In the genomic region with DNA sequence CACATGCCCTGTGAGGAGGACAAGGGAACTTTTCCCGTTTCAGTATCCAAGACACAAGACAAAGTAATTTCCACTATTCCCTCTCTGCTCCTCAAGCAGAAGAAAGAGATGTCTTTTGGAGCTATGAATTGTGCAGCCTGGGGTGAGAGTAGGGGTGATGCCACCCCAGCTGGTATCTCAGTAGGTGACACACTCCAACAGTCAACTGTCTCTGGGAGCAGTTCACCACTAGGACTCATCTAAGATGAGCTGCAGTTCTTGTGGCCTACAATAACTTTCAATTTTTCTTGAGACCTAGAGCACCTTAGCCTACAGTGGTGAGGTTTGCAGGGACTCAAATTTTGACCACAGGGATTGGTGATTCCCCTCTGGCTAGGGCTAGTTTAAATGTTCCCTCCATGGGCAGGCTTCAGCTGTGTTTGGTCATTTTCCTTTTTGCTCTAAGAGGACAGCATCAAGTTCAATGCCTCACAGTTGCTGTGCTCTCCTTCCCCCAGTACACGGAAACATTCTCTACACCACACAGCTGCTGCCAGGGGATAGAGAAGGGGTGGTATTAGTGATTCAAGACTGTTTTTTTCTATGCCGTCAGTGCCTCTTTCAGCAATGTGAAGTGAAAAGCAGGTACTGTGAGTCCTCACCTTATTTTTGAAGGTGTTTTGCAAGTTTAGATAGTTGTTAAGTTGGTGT, we compare ENCODE assay signal across 16 cellular contexts.
DNase-seq lines count a peak whose midpoint lies in the region; FAIRE-seq and TF ChIP-seq lines count a peak whose summit lies in the region.
"Had no signal": no experiment of that assay in that cellular context is flagged by ENCODE, and none has a peak within 500 bp of the region (broad histone marks: within the 10 kb centered on the region; RNA-seq: fewer than 3 reads in every experiment).

No MANE protein-coding gene starts in this region.

- POLR2A ChIA-PET in H1 (lab: Charles Lee; ENCODE audit: partially characterized antibody), result interaction anchor here (0.7 kb wide), 1 partner anchor 429 kb away, joined by 3 read pairs; no protein-coding TSS in a partner anchor

- no peak for TF ChIP-seq RAD21 in H1 (IDR thresholded peaks at IDR 0.05 in 1 of 2, conservative IDR thresholded peaks at IDR 0.05 in 1 of 2; ENCODE audit: low read depth in 2 of 2, low read length in 2 of 2)

- CTCF ChIA-PET in H1 (lab: Charles Lee; ENCODE audit: partially characterized antibody), result interaction anchor here (0.7 to 0.9 kb wide), 2 partner anchors 8 to 10 kb away, joined by 3 to 8 read pairs; no protein-coding TSS in a partner anchor

- no peaks in the 10 kb centered on the region for H4K20me1 ChIP-seq in H1 (replicated peaks in 1 of 2; ENCODE audit: control insufficient read depth in 1 of 2, insufficient read depth in 2 of 2, low read length in 2 of 2)

- H2BK12ac ChIP-seq in H1 (ENCODE audit: low read depth, low read length), result no peak overlapping the region

- no peak for FAIRE-seq in H1 (lab: Jason Lieb, UNC)
- FAIRE-seq: GM12892 had no signal

- H3K79me2 ChIP-seq in H1 (ENCODE audit: control insufficient read depth in 1 of 2, insufficient read depth in 2 of 2, low read length in 2 of 2), result no peaks in the 10 kb centered on the region

- no peak overlapping the region for H3K4ac ChIP-seq in H1 (replicated peaks; ENCODE audit: insufficient read length, low read depth, low read length)

- H2BK120ac ChIP-seq in H1 (replicated peaks; ENCODE audit: low read depth, low read length), result no peak overlapping the region

- TF ChIP-seq POLR2A in H1 (IDR thresholded peaks at IDR 0.05; ENCODE audit: control extremely low read depth in 1 of 2, low read depth in 2 of 2, low read length in 2 of 2), result no peak

- no peak overlapping the region for H3K4me2 ChIP-seq in H1 (ENCODE audit: insufficient read depth in 1 of 2, low read depth in 2 of 2, low read length in 2 of 2)

- no peak overlapping the region for H2BK15ac ChIP-seq in H1 (ENCODE audit: low read length)

- peak overlapping the region; percentile 84; the same call in 1 of the 2 replicates for H2AFZ ChIP-seq in H1 (ENCODE audit: low read length)
- H2AFZ ChIP-seq: GM23248 had no signal

- no peak overlapping the region for H3K23ac ChIP-seq in H1 (ENCODE audit: insufficient read length)

- no peak overlapping the region for H3K18ac ChIP-seq in H1 (ENCODE audit: extremely low read depth, low read length)

- H3K4me3 ChIP-seq in Jurkat, Clone E6-1 (ENCODE audit: low read length), result no peak overlapping the region
- no peak overlapping the region for H3K4me3 ChIP-seq in H1 (ENCODE audit: extremely low read depth in 1 of 4, insufficient read depth in 2 of 4, low read depth in 3 of 4, low read length in 4 of 4)
- H3K4me3 ChIP-seq in thymus (ENCODE audit: low read length), result no peak overlapping the region
- H3K4me3 ChIP-seq: GM23248 had no signal

- H3K14ac ChIP-seq in H1 (ENCODE audit: insufficient read length), result no peak overlapping the region

- H3K27ac ChIP-seq in H1 (ENCODE audit: low read depth, low read length) (no peak overlapping the region), thymus (ENCODE audit: low read depth) (peak overlapping the region; percentile 70)
- H3K27ac ChIP-seq: GM23248 had no signal

- peak; percentile 54 for DNase-seq in Jurkat, Clone E6-1 (ENCODE audit: low read depth, low spot score)
- DNase-seq in H1 (ENCODE audit: low read depth in 1 of 2, low spot score in 2 of 2), result no peak
- no peak for DNase-seq in activated CD4-positive, CD25-positive, alpha-beta regulatory T cell (lab: John Stamatoyannopoulos, UW)
- DNase-seq in SHP77 treated with DMSO at 0.1 percent for 48 hours (lab: John Stamatoyannopoulos, UW), result no peak
- DNase-seq in stimulated activated naive CD4-positive, alpha-beta T cell treated with Interleukin-2 at 50 U/mL for 16 hours (lab: John Stamatoyannopoulos, UW), result no peak
- DNase-seq: C1 segment of cervical spinal cord; Calu3; CD4-positive, alpha-beta memory T cell; COR-L47; DMS53; DMS79 treated with DMSO at 0.1 percent for 48 hours; GM23248; H7; HCEC 1CT had no signal

- H2BK20ac ChIP-seq in H1 (ENCODE audit: low read length), result no peak overlapping the region

- no peaks in the 10 kb centered on the region for H3K27me3 ChIP-seq in H1 (replicated peaks in 1 of 4; ENCODE audit: control insufficient read depth in 3 of 4, extremely low read depth in 1 of 4, insufficient read depth in 3 of 4, low read length in 3 of 4)
- H3K27me3 ChIP-seq in thymus (ENCODE audit: control insufficient read depth, insufficient read depth), result no peaks in the 10 kb centered on the region

- H3K9me3 ChIP-seq in H1 (ENCODE audit: insufficient read depth in 2 of 2, low read depth in 1 of 2, low read length in 1 of 2) (no peaks in the 10 kb centered on the region), thymus (ENCODE audit: control insufficient read depth) (no peaks in the 10 kb centered on the region)

- H2BK5ac ChIP-seq in H1 (ENCODE audit: low read depth, low read length), result no peak overlapping the region

- WGBS in H1 (ENCODE audit: extremely low coverage in 1 of 2, insufficient coverage in 1 of 2, insufficient read length in 1 of 2, insufficient replicate concordance in 2 of 2, low coverage in 1 of 2, low lambda C conversion rate in 2 of 2, missing lambda C conversion rate in 1 of 2), 2 experiments, result 84% methylated on average over 3 of the region's 3 CpGs; no CpG with 5 or more reads in 1 of the 2 experiments
- 82% methylated on average over 3 of the region's 3 CpGs for WGBS in thymus

- H3K36me3 ChIP-seq in H1 (ENCODE audit: control insufficient read depth in 2 of 4, insufficient read depth in 4 of 4, low read length in 3 of 4), result no peaks in the 10 kb centered on the region
- no peaks in the 10 kb centered on the region for H3K36me3 ChIP-seq in thymus (ENCODE audit: control insufficient read depth, insufficient read depth)

- no peaks in the 10 kb centered on the region for H3K23me2 ChIP-seq in H1 (ENCODE audit: low read depth, low read length)

- no peaks in the 10 kb centered on the region for H3K4me1 ChIP-seq in H1 (replicated peaks in 1 of 4; ENCODE audit: control insufficient read depth in 3 of 4, insufficient read depth in 4 of 4, low read length in 3 of 4)
- peaks cover 13% of the 10 kb centered on the region for H3K4me1 ChIP-seq in thymus (ENCODE audit: control insufficient read depth, insufficient read depth, low read length)

- no peaks in the 10 kb centered on the region for H3K79me1 ChIP-seq in H1 (ENCODE audit: low read depth, low read length)

- no peak overlapping the region for H4K91ac ChIP-seq in H1 (replicated peaks; ENCODE audit: insufficient read length, low read length)

- H2AK5ac ChIP-seq in H1 (ENCODE audit: low read depth, low read length), result no peak overlapping the region

- H4K5ac ChIP-seq in H1 (ENCODE audit: insufficient read length, low read depth, low read length), result no peak overlapping the region

- H3K56ac ChIP-seq in H1 (replicated peaks; ENCODE audit: insufficient read length, low read depth, low read length), result no peak overlapping the region

- no peak for TF ChIP-seq EP300 in H1 (IDR thresholded peaks at IDR 0.05; ENCODE audit: borderline replicate concordance in 1 of 2, low read depth in 2 of 2, low read length in 2 of 2)

- no peak for TF ChIP-seq CTCF in H1 (IDR thresholded peaks at IDR 0.05; ENCODE audit: control extremely low read depth in 1 of 3, insufficient read depth in 1 of 3, low read depth in 1 of 3, low read length in 3 of 3)

- H4K8ac ChIP-seq in H1 (ENCODE audit: extremely low read depth, insufficient read depth, low read length), result no peak overlapping the region

- no peak overlapping the region; a peak in 1 of 7 replicates for H3K9ac ChIP-seq in H1 (replicated peaks in 1 of 4; ENCODE audit: extremely low read depth in 1 of 4, low read depth in 3 of 4, low read length in 3 of 4)
- H3K9ac ChIP-seq: GM23248 had no signal

TF ChIP-seq in H1, 55 proteins besides CTCF, POLR2A, EP300 and RAD21 (continues in another document):
- TF ChIP-seq RXRA (IDR thresholded peaks at IDR 0.05; ENCODE audit: insufficient read depth, low read depth, low read length) (no peak), BACH1 (IDR thresholded peaks at IDR 0.05; ENCODE audit: low read length) (no peak)
- TF ChIP-seq, protein P1, sequence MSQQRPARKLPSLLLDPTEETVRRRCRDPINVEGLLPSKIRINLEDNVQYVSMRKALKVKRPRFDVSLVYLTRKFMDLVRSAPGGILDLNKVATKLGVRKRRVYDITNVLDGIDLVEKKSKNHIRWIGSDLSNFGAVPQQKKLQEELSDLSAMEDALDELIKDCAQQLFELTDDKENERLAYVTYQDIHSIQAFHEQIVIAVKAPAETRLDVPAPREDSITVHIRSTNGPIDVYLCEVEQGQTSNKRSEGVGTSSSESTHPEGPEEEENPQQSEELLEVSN (IDR thresholded peaks at IDR 0.05), result no peak
